In genomic region chr12:89327477-89328094, GRCh38 we compare ENCODE assay signal across 21 cellular contexts. TPM values are rescaled to one million over a fixed set of nuclear protein-coding genes. Genes with fewer than 3 reads are reported as not detected.
A peak's percentile ranks its signal among the peaks of the same experiment; 100 is the strongest.
DNase-seq lines count a peak whose midpoint lies in the region; ATAC-seq, FAIRE-seq and TF ChIP-seq lines count a peak whose summit lies in the region.
"Had no signal": no experiment of that assay in that cellular context is flagged by ENCODE, and none has a peak within 500 bp of the region (broad histone marks: within the 10 kb centered on the region; RNA-seq: fewer than 3 reads in every experiment).

No MANE protein-coding gene starts in this region.

- no peaks in the 10 kb centered on the region for H4K20me1 ChIP-seq in K562 (replicated peaks; ENCODE audit: control insufficient read depth, insufficient read depth, low read length)

- H3K9me3 Mint-ChIP-seq in neural crest cell = peaks cover 9% of the 10 kb centered on the region

- 21% methylated on average over 8 of the region's 8 CpGs for WGBS in K562 (ENCODE audit: insufficient coverage, low coverage, missing lambda C conversion rate)

- no peaks in the 10 kb centered on the region for H3K79me2 ChIP-seq in K562 (ENCODE audit: control insufficient read depth, insufficient read depth, low read length)

- no peaks in the 10 kb centered on the region for H3K27me3 Mint-ChIP-seq in neural crest cell (ENCODE audit: low read depth)

- no peak overlapping the region for H3K4me2 ChIP-seq in K562 (ENCODE audit: insufficient read depth, low read length)

- no peak for TF ChIP-seq POLR2A in K562 (conservative IDR thresholded peaks at IDR 0.05)

- POLR2A ChIA-PET in K562 (lab: Yijun Ruan, JAX) = interaction anchor here (0.6 kb wide), 1 partner anchor 11 kb away, joined by 3 read pairs; no protein-coding TSS in a partner anchor

- peaks cover 3% of the 10 kb centered on the region for H3K36me3 Mint-ChIP-seq in neural crest cell (ENCODE audit: low read depth)
- H3K36me3 Mint-ChIP-seq: CD14-positive monocyte had no signal

- H3K4me1 ChIP-seq in cardiac muscle cell (ENCODE audit: low read depth) (peaks cover 42% of the 10 kb centered on the region), K562 (replicated peaks in 1 of 2; ENCODE audit: control insufficient read depth in 2 of 2, insufficient read depth in 2 of 2, low read length in 2 of 2) (peaks cover 0 to 7% of the 10 kb centered on the region in 2 experiments; a peak in 2 of 5 replicates)

- FAIRE-seq in K562 (lab: Jason Lieb, UNC) = no peak
- FAIRE-seq: GM12892 had no signal

- TF ChIP-seq RAD21 in K562 (CRISPR knock-in tag; conservative IDR thresholded peaks at IDR 0.05 in 1 of 2, IDR thresholded peaks at IDR 0.05 in 1 of 2) = no peak

- in situ Hi-C loops in K562 (cut with MboI) = loop anchor here (5.0 kb wide), 1 partner anchor 45 kb away; no protein-coding TSS in a partner anchor

- peak overlapping the region; percentile 28 for H2AFZ ChIP-seq in K562 (ENCODE audit: low read depth, low read length)

- CTCF ChIA-PET in K562 (lab: Yijun Ruan, JAX; ENCODE audit: low intra/inter-chr PET ratio) = no interaction called here

- no peak overlapping the region for H3K9ac ChIP-seq in K562 (ENCODE audit: insufficient read depth in 1 of 2, low read depth in 2 of 2, low read length in 2 of 2)

- H3K4me3 ChIP-seq in cardiac muscle cell (peak overlapping the region; percentile 10), K562 (no peak overlapping the region)

- peak overlapping the region; percentile 99 for H3K27ac Mint-ChIP-seq in neural crest cell (ENCODE audit: unreplicated experiment)
- H3K27ac Mint-ChIP-seq: CD14-positive monocyte had no signal

- BruUV-seq in K562 (replicated peaks; lab: Mats Ljungman, UMichigan) = no TSS peak

- ATAC-seq in Right ventricle myocardium superior (ENCODE audit: poor library complexity) (no peak), K562 (no peak), HG02970 (IDR thresholded peaks at IDR 0.05; ENCODE audit: low FRiP score, unreplicated experiment) (no peak)
- ATAC-seq in stimulated activated naive CD8-positive, alpha-beta T cell treated with anti-CD3 and anti-CD28 coated beads, Interleukin-15, Interleukin-2, amounts not matched to agents 100 U/mL and 50 U/mL, for 24 hours = no peak
- ATAC-seq: PC-3 had no signal

- peak in 1 of 2 donors; percentile 49 for DNase-seq in cardiac muscle cell (ENCODE audit: low read depth in 1 of 2, low spot score in 1 of 2)
- no peak for DNase-seq in Right ventricle myocardium superior
- no peak for DNase-seq in K562 (ENCODE audit: extremely low read depth in 1 of 4, low spot score in 3 of 4)
- no peak for DNase-seq in neural crest cell (ENCODE audit: low read depth, low spot score)
- DNase-seq in superior temporal gyrus (ENCODE audit: extremely low spot score) = peak; percentile 48
- no peak for DNase-seq in stimulated activated naive CD8-positive, alpha-beta T cell treated with anti-CD3 and anti-CD28 coated beads, Interleukin-15, Interleukin-2, amounts not matched to agents 100 U/mL and 50 U/mL, for 24 hours
- no peak for DNase-seq in AML-193 (lab: John Stamatoyannopoulos, UW)
- DNase-seq: Calu3, DMS79 treated with DMSO at 0.1 percent for 48 hours, GDM1, GOT3, NCI-H1048, NCI-H1694, NCI-H2107, NCI-H226, NCI-H526 treated with DMSO at 0.1 percent for 48 hours, PC-3 had no signal

- peak overlapping the region; percentile 77 for H3K4me3 Mint-ChIP-seq in neural crest cell
- H3K4me3 Mint-ChIP-seq: CD14-positive monocyte had no signal

- H3K36me3 ChIP-seq in cardiac muscle cell (peaks cover 6% of the 10 kb centered on the region), K562 (ENCODE audit: control insufficient read depth, insufficient read depth, low read length) (no peaks in the 10 kb centered on the region)

- H3K27me3 ChIP-seq in cardiac muscle cell (no peaks in the 10 kb centered on the region), K562 (ENCODE audit: control insufficient read depth in 2 of 2, insufficient read depth in 2 of 2, low read length in 2 of 2) (no peaks in the 10 kb centered on the region; a peak in 1 of 5 replicates)

- H3K9me3 ChIP-seq in cardiac muscle cell (ENCODE audit: low read depth) (no peaks in the 10 kb centered on the region), K562 (replicated peaks; ENCODE audit: control insufficient read depth, insufficient read depth, low read depth, low read length) (no peaks in the 10 kb centered on the region)

- TF ChIP-seq CTCF in cardiac muscle cell (IDR thresholded peaks at IDR 0.05; ENCODE audit: low read depth, low read length) (no peak), K562 (IDR thresholded peaks at IDR 0.05 in 2 of 3, conservative IDR thresholded peaks at IDR 0.05 in 1 of 3; ENCODE audit: insufficient read depth in 2 of 3, low read depth in 1 of 3, low read length in 3 of 3) (no peak), neural crest cell (conservative IDR thresholded peaks at IDR 0.05) (no peak)

- intact Hi-C loops in Right ventricle myocardium superior (cut with DNase I) = no loop called here
- intact Hi-C loops in K562 (cut with micrococcal nuclease) = no loop called here

- TF ChIP-seq EP300 in K562 (IDR thresholded peaks at IDR 0.05; ENCODE audit: low read length) = no peak

- peaks cover 64% of the 10 kb centered on the region for H3K4me1 Mint-ChIP-seq in neural crest cell

- no peaks in the 10 kb centered on the region for H3K9me1 ChIP-seq in K562 (ENCODE audit: control insufficient read depth, insufficient read depth, low read length)

- H3K27ac ChIP-seq in cardiac muscle cell (peak overlapping the region; percentile 100), K562 (ENCODE audit: extremely low read depth, low read depth, low read length) (no peak overlapping the region)
- H3K27ac ChIP-seq: HL-60 had no signal

TF ChIP-seq in K562, 482 proteins besides CTCF, POLR2A, EP300 and RAD21:
- TF ChIP-seq ZNF347 (CRISPR knock-in tag; IDR thresholded peaks at IDR 0.05; ENCODE audit: low read depth) (no peak), NR4A1 (CRISPR knock-in tag; IDR thresholded peaks at IDR 0.05) (no peak), NR4A1 (tag; IDR thresholded peaks at IDR 0.05) (0 out of 2 replicates have a peak, but pooled peaks have one; percentile 13), THAP7 (CRISPR knock-in tag; IDR thresholded peaks at IDR 0.05) (no peak)
TF ChIP-seq in K562: peak in this region for 1.

RNA-seq across cellular contexts. Expression of gene DUSP6, which starts 24.7 kb away (rescaled TPM):
- 200 and 260 TPM in 2 replicates for total RNA-seq in cardiac muscle cell
- 177 and 191 TPM in 2 replicates for polyA plus RNA-seq in cardiac muscle cell
- total RNA-seq in Right ventricle myocardium superior = 26.7 TPM
- 0.19 and 0.26 TPM in 2 replicates for total RNA-seq in K562 (2011; cell fraction: chromatin; rRNA removed; ENCODE audit: low replicate concordance)
- total RNA-seq in K562 (2011; cell fraction: nucleolus; rRNA removed) = not detected in 2 replicates
- 0.23 TPM in 1 of 2 replicates, not detected in the other for total RNA-seq in K562 (2011; cell fraction: nucleoplasm; rRNA removed)
- 0.12 TPM in 1 of 2 replicates, not detected in the other for total RNA-seq in K562 (2014; rRNA removed)
- total RNA-seq in K562 (2014; rRNA removed; fragmentation: Illumina TruSeq; extraction: Trizol) = 0.06 TPM in 1 of 2 replicates, not detected in the other
- 0.08 and 0.14 TPM in 2 replicates for total RNA-seq in K562 (2015; rRNA removed; fragmentation: Illumina TruSeq; extraction: Trizol)
- total RNA-seq in K562 (2021) = 0.47 and 0.60 TPM in 2 replicates
- 0.08 and 0.20 TPM in 2 replicates for polyA plus RNA-seq in K562 (2011; rRNA removed)
- polyA plus RNA-seq in K562 (2011; cell fraction: cytosol; rRNA removed) = 0.06 and 0.24 TPM in 2 replicates
- polyA plus RNA-seq in K562 (2011; cell fraction: nucleus; rRNA removed) = 0.57 and 0.65 TPM in 2 replicates
- polyA plus RNA-seq in K562 (2012) = 0.07 and 0.14 TPM in 2 replicates
- 0.12 and 0.40 TPM in 2 replicates for polyA plus RNA-seq in K562 (2014; fragmentation: Illumina TruSeq; extraction: Trizol)
- polyA plus RNA-seq in K562 (2014; fragmentation: Nextera tagmentation; extraction: Ambion mirVana) = under 1 TPM; 0.04 TPM
- 0.03 and 0.04 TPM in 2 replicates for polyA plus RNA-seq in K562 (2014; rRNA removed)
- polyA minus RNA-seq in K562 (2011; rRNA and poly(A)+ RNA removed) = 0.18 TPM in 1 of 2 replicates, not detected in the other
- not detected in 2 replicates for polyA minus RNA-seq in K562 (2011; cell fraction: cytosol; rRNA and poly(A)+ RNA removed)
- polyA minus RNA-seq in K562 (2011; cell fraction: nucleus; rRNA and poly(A)+ RNA removed) = 0.13 and 0.44 TPM in 2 replicates
- total RNA-seq in neural crest cell = 109 and 112 TPM in 2 replicates

Comparison
In these comparisons a context has a peak if more than half of its experiments do, and no peak if none do; other contexts are left out.
1. RNA of gene DUSP6, which starts 24.7 kb away (total RNA-seq): 200 to 260 TPM in cardiac muscle cell, 109 to 112 TPM in neural crest cell and 26.7 TPM in Right ventricle myocardium superior (single experiment); 0.06 to 0.60 TPM in K562; every median in the first group is over 10 times any median in the second.